ENCODE assay signal across 8 cellular contexts in genomic region chr12:121443193-121443829, GRCh38. TPM values are rescaled to one million over a fixed set of nuclear protein-coding genes. Genes with fewer than 3 reads are reported as not detected.
DNase-seq lines count a peak whose midpoint lies in the region; ATAC-seq and TF ChIP-seq lines count a peak whose summit lies in the region.

No MANE protein-coding gene starts in this region.

- no peak overlapping the region for H3K9ac ChIP-seq in MM.1S (ENCODE audit: low read length)

- peaks cover under 1% of the 10 kb centered on the region; the same call in 1 of the 2 replicates for H3K79me2 ChIP-seq in MM.1S (ENCODE audit: low read length)

- no peak overlapping the region for H2AFZ ChIP-seq in MM.1S (ENCODE audit: low read length)

- H3K27ac ChIP-seq in MM.1S (ENCODE audit: low read length): no peak overlapping the region
- no peak overlapping the region for H3K27ac ChIP-seq in left ventricle myocardium inferior (replicated peaks)
- peak overlapping the region; percentile 33 for H3K27ac ChIP-seq in vagina

- no peaks in the 10 kb centered on the region for H4K20me1 ChIP-seq in MM.1S (ENCODE audit: insufficient read depth, low read length)

- DNase-seq in GM06990 (ENCODE audit: extremely low read depth, insufficient read length) (peak; percentile 54), MM.1S (peak; percentile 20), T follicular helper cell (ENCODE audit: low read depth) (peak; percentile 37), amygdala (lab: John Stamatoyannopoulos, UW) (peak in 54 of 56 donors; percentile 17 to 92 (median 73)), left ventricle myocardium inferior (peak; percentile 81), putamen (ENCODE audit: low spot score) (peak; percentile 85), vagina (ENCODE audit: extremely low spot score in 2 of 2) (no peak)

- TF ChIP-seq CTCF in GM06990 (IDR thresholded peaks at IDR 0.05; ENCODE audit: insufficient read depth, low read length, poor library complexity, severe bottlenecking): peak; percentile 92
- TF ChIP-seq CTCF in MM.1S (IDR thresholded peaks at IDR 0.05; ENCODE audit: low read length): peak; percentile 60
- peak; percentile 90 for TF ChIP-seq CTCF in left ventricle myocardium inferior (IDR thresholded peaks at IDR 0.05; ENCODE audit: borderline replicate concordance)
- peak; percentile 53 to 72 (median 59) for TF ChIP-seq CTCF in vagina (IDR thresholded peaks at IDR 0.05)

- H3K4me2 ChIP-seq in MM.1S (ENCODE audit: low read depth, low read length): no peak overlapping the region

- no peaks in the 10 kb centered on the region for H3K9me2 ChIP-seq in MM.1S (replicated peaks; ENCODE audit: insufficient read depth, low read length)

- intact Hi-C loops in left ventricle myocardium inferior (cut with micrococcal nuclease): loop anchor here (10.0 kb wide), 1 partner anchor 109 kb away; no protein-coding TSS in a partner anchor
- intact Hi-C loops in vagina (cut with DNase I): loop anchor here (5.0 kb wide), 1 partner anchor 111 kb away; no protein-coding TSS in a partner anchor

- TF ChIP-seq POLR2A in vagina (IDR thresholded peaks at IDR 0.05): no peak

- H3K4me3 ChIP-seq in GM06990 (replicated peaks; ENCODE audit: low read depth, low read length) (no peak overlapping the region), MM.1S (ENCODE audit: low read length) (no peak overlapping the region), left ventricle myocardium inferior (no peak overlapping the region), vagina (peak overlapping the region; percentile 2 to 20)

- H3K9me3 ChIP-seq in MM.1S (replicated peaks; ENCODE audit: insufficient read depth, low read length) (no peaks in the 10 kb centered on the region), left ventricle myocardium inferior (replicated peaks) (no peaks in the 10 kb centered on the region), vagina (no peaks in the 10 kb centered on the region)

- H3K27me3 ChIP-seq in GM06990 (replicated peaks; ENCODE audit: control insufficient read depth, insufficient read depth, low read length) (no peaks in the 10 kb centered on the region), MM.1S (replicated peaks; ENCODE audit: insufficient read depth, low read length) (no peaks in the 10 kb centered on the region), left ventricle myocardium inferior (ENCODE audit: low read depth) (no peaks in the 10 kb centered on the region), vagina (no peaks in the 10 kb centered on the region)

- H3F3A ChIP-seq in MM.1S (ENCODE audit: insufficient read depth, low read length): no peaks in the 10 kb centered on the region

- H3K36me3 ChIP-seq in GM06990 (ENCODE audit: control insufficient read depth, insufficient read depth, low read length) (peaks cover 48% of the 10 kb centered on the region), MM.1S (replicated peaks; ENCODE audit: insufficient read depth, low read length) (no peaks in the 10 kb centered on the region), left ventricle myocardium inferior (peaks cover 49% of the 10 kb centered on the region), vagina (peaks cover 0 to 43% of the 10 kb centered on the region in 2 donors)

- ATAC-seq in GM18517 (IDR thresholded peaks at IDR 0.05; ENCODE audit: unreplicated experiment): no peak

- no peaks in the 10 kb centered on the region for H3K4me1 ChIP-seq in MM.1S (ENCODE audit: low read length)
- peaks cover 9% of the 10 kb centered on the region for H3K4me1 ChIP-seq in left ventricle myocardium inferior
- peaks cover 13% of the 10 kb centered on the region for H3K4me1 ChIP-seq in vagina

RNA-seq across cellular contexts. Expression of gene RNF34, which starts 43.4 kb away (rescaled TPM):
- 22.4 TPM for total RNA-seq in left ventricle myocardium inferior
- 30.2 TPM for total RNA-seq in vagina

Comparison
In these comparisons a context has a peak if more than half of its experiments do, and no peak if none do; other contexts are left out.
1. DNase-seq: peak in GM06990 (single experiment), MM.1S (single experiment), T follicular helper cell (single experiment), amygdala (54 of 56), left ventricle myocardium inferior (single experiment) and putamen (single experiment); none in vagina (0 of 2).
2. H3K4me3 ChIP-seq: peak in vagina (2 of 2); none in GM06990 (single experiment), MM.1S (single experiment) and left ventricle myocardium inferior (single experiment).
3. Peak in every context shown above with its lines, with median percentiles within 50 percentile points of each other: CTCF ChIP-seq.